Comparison of ENCODE assay signal across 8 cellular contexts in genomic region chr18:48924621-48925601, GRCh38. TPM values are rescaled to one million over a fixed set of nuclear protein-coding genes. Genes with fewer than 3 reads are reported as not detected.
DNase-seq lines count a peak whose midpoint lies in the region; ATAC-seq, FAIRE-seq and TF ChIP-seq lines count a peak whose summit lies in the region.

No MANE protein-coding gene starts in this region.

- H3K23me2 ChIP-seq in H9 (ENCODE audit: insufficient read length, low read depth, low read length, poor library complexity, severe bottlenecking) = no peaks in the 10 kb centered on the region

- H3K27me3 ChIP-seq in H9 (ENCODE audit: insufficient read depth, low read length) = no peaks in the 10 kb centered on the region
- no peaks in the 10 kb centered on the region for H3K27me3 ChIP-seq in hepatocyte

- H2BK5ac ChIP-seq in H9 (ENCODE audit: insufficient read length, low read length) = no peak overlapping the region

- no peak for DNase-seq in H9
- DNase-seq in hepatocyte (ENCODE audit: low spot score) = no peak
- DNase-seq in stimulated activated naive B cell treated with anti-CD40 and anti-IgM and Interleukin-4, amounts not matched to agents 10 μg/mL and 1 μg/mL and 100 μg/mL, for 72 hours = no peak
- DNase-seq in D721Med (ENCODE audit: insufficient read length, low spot score) = no peak
- no peak for DNase-seq in ecto neural progenitor cell (ENCODE audit: low spot score)

- H2AFZ ChIP-seq in H9 (ENCODE audit: low read length) (no peak overlapping the region), hepatocyte (no peak overlapping the region)

- H3K36me3 Mint-ChIP-seq in H9 (ENCODE audit: insufficient read depth in 1 of 3, low read depth in 3 of 3) = peaks cover 12 to 48% (median 34%) of the 10 kb centered on the region in 3 experiments
- peaks cover 59% of the 10 kb centered on the region for H3K36me3 Mint-ChIP-seq in activated T-helper 17 cell treated with anti-CD3 and anti-CD28 coated beads, Interleukin-2, amount 50 U/mL, for 72 hours (ENCODE audit: low read depth)
- H3K36me3 Mint-ChIP-seq in stimulated activated naive B cell treated with anti-CD40 and anti-IgM and Interleukin-4, amounts not matched to agents 10 μg/mL and 1 μg/mL and 100 μg/mL, for 72 hours = peaks cover 39 to 60% of the 10 kb centered on the region in 2 donors

- no peak overlapping the region for H3K23ac ChIP-seq in H9 (ENCODE audit: insufficient read length, low read depth, low read length)

- no peaks in the 10 kb centered on the region for H3K79me1 ChIP-seq in H9 (ENCODE audit: insufficient read depth, low read depth, low read length, poor library complexity, severe bottlenecking)

- H2BK120ac ChIP-seq in H9 (ENCODE audit: low read depth, low read length, poor library complexity, severe bottlenecking) = no peak overlapping the region

- no peak overlapping the region for H3K4ac ChIP-seq in H9 (ENCODE audit: low read depth, low read length)

- H2AK5ac ChIP-seq in H9 (ENCODE audit: insufficient read length, low read length) = no peak overlapping the region

- no peak overlapping the region for H3K56ac ChIP-seq in H9 (ENCODE audit: insufficient read length, low read depth, low read length)

- peak overlapping the region in 2 of 3 experiments; percentile 79 to 91; a peak in 4 of 7 replicates for H3K27ac Mint-ChIP-seq in H9
- H3K27ac Mint-ChIP-seq in activated T-helper 17 cell treated with anti-CD3 and anti-CD28 coated beads, Interleukin-2, amount 50 U/mL, for 72 hours = peak overlapping the region; percentile 88
- peak overlapping the region; percentile 92 for H3K27ac Mint-ChIP-seq in stimulated activated naive B cell treated with anti-CD40 and anti-IgM and Interleukin-4, amounts not matched to agents 10 μg/mL and 1 μg/mL and 100 μg/mL, for 72 hours

- H2BK20ac ChIP-seq in H9 (ENCODE audit: low read depth, low read length, poor library complexity, severe bottlenecking) = no peak overlapping the region

- H3K27me3 Mint-ChIP-seq in H9 (ENCODE audit: low read depth) = no peaks in the 10 kb centered on the region
- no peaks in the 10 kb centered on the region for H3K27me3 Mint-ChIP-seq in activated T-helper 17 cell treated with anti-CD3 and anti-CD28 coated beads, Interleukin-2, amount 50 U/mL, for 72 hours
- no peaks in the 10 kb centered on the region for H3K27me3 Mint-ChIP-seq in stimulated activated naive B cell treated with anti-CD40 and anti-IgM and Interleukin-4, amounts not matched to agents 10 μg/mL and 1 μg/mL and 100 μg/mL, for 72 hours

- H3K9ac ChIP-seq in H9 (ENCODE audit: extremely low read depth, insufficient read length, low read length) = no peak overlapping the region

- no peak overlapping the region for H3T11ph ChIP-seq in H9 (ENCODE audit: low read length)

- H4K8ac ChIP-seq in H9 (replicated peaks; ENCODE audit: insufficient read length, low read depth, low read length) = no peak overlapping the region

- H4K20me1 ChIP-seq in H9 (ENCODE audit: control insufficient read depth, insufficient read depth, insufficient read length) = no peaks in the 10 kb centered on the region
- peaks cover 84% of the 10 kb centered on the region for H4K20me1 ChIP-seq in hepatocyte (ENCODE audit: insufficient read depth, poor library complexity, severe bottlenecking)

- H3K79me2 ChIP-seq in H9 (ENCODE audit: insufficient read depth, low read length) (peaks cover 43% of the 10 kb centered on the region; the same call in 1 of the 2 replicates), hepatocyte (peaks cover 94% of the 10 kb centered on the region)

- H3K14ac ChIP-seq in H9 (ENCODE audit: insufficient read depth, low read length) = no peak overlapping the region; the same call in 1 of the 2 replicates

- no peak overlapping the region for H4K91ac ChIP-seq in H9 (ENCODE audit: insufficient read length, low read depth, low read length)

- no peak for TF ChIP-seq CTCF in H9 (conservative IDR thresholded peaks at IDR 0.05)
- TF ChIP-seq CTCF in hepatocyte (IDR thresholded peaks at IDR 0.05; ENCODE audit: poor library complexity) = no peak
- TF ChIP-seq CTCF in D721Med (IDR thresholded peaks at IDR 0.05; ENCODE audit: insufficient read depth, missing control alignments) = no peak

- no peak overlapping the region for H3K18ac ChIP-seq in H9 (ENCODE audit: insufficient read length, low read depth, low read length)

- no peak for FAIRE-seq in D721Med (lab: Jason Lieb, UNC)

- H3K9me3 ChIP-seq in H9 (ENCODE audit: control insufficient read depth, low read depth, low read length) (no peaks in the 10 kb centered on the region), hepatocyte (ENCODE audit: low read depth) (no peaks in the 10 kb centered on the region)

- H2BK15ac ChIP-seq in H9 (ENCODE audit: low read depth, low read length) = no peak overlapping the region

- H4K5ac ChIP-seq in H9 (ENCODE audit: insufficient read length, low read depth, low read length) = no peak overlapping the region

- peaks cover 16% of the 10 kb centered on the region for H3K4me1 ChIP-seq in H9 (ENCODE audit: insufficient read depth, low read length)
- H3K4me1 ChIP-seq in hepatocyte (ENCODE audit: insufficient read depth) = peaks cover 75% of the 10 kb centered on the region

- peak; percentile 41 for ATAC-seq in activated T-helper 17 cell treated with anti-CD3 and anti-CD28 coated beads, Interleukin-2, amount 50 U/mL, for 72 hours (replicated peaks)
- ATAC-seq in stimulated activated naive B cell treated with anti-CD40 and anti-IgM and Interleukin-4, amounts not matched to agents 10 μg/mL and 1 μg/mL and 100 μg/mL, for 72 hours (replicated peaks) = no peak
- ATAC-seq in GM19324 (IDR thresholded peaks at IDR 0.05; ENCODE audit: low FRiP score, unreplicated experiment) (no peak), esophagus mucosa (no peak)

- H3K4me2 ChIP-seq in H9 (ENCODE audit: insufficient read depth, insufficient read length, low read length) = no peak overlapping the region
- H3K4me2 ChIP-seq in hepatocyte = peak overlapping the region; percentile 70

- no peak overlapping the region for H2BK12ac ChIP-seq in H9 (ENCODE audit: insufficient read length, low read depth, low read length)

- H3K27ac ChIP-seq in H9 (ENCODE audit: insufficient read length, low read depth, low read length) (no peak overlapping the region), hepatocyte (peak overlapping the region; percentile 94)

- no peaks in the 10 kb centered on the region for H3K36me3 ChIP-seq in hepatocyte (replicated peaks; ENCODE audit: insufficient read depth, low read depth)

- no peak overlapping the region for H3K4me3 ChIP-seq in hepatocyte

- no CpG with 5 or more reads among the region's 18 CpGs for WGBS in H9 (ENCODE audit: extremely low coverage, insufficient read length, low lambda C conversion rate)
- 44% methylated on average over 18 of the region's 18 CpGs for WGBS in hepatocyte (ENCODE audit: low lambda C conversion rate, missing lambda C conversion rate)

- H3K4me3 Mint-ChIP-seq in H9 = no peak overlapping the region
- H3K4me3 Mint-ChIP-seq in activated T-helper 17 cell treated with anti-CD3 and anti-CD28 coated beads, Interleukin-2, amount 50 U/mL, for 72 hours = peak overlapping the region; percentile 90
- peak overlapping the region; percentile 31 to 75 for H3K4me3 Mint-ChIP-seq in stimulated activated naive B cell treated with anti-CD40 and anti-IgM and Interleukin-4, amounts not matched to agents 10 μg/mL and 1 μg/mL and 100 μg/mL, for 72 hours

- peaks cover 66 to 76% of the 10 kb centered on the region in 2 experiments for H3K4me1 Mint-ChIP-seq in H9
- peaks cover 64% of the 10 kb centered on the region for H3K4me1 Mint-ChIP-seq in activated T-helper 17 cell treated with anti-CD3 and anti-CD28 coated beads, Interleukin-2, amount 50 U/mL, for 72 hours
- H3K4me1 Mint-ChIP-seq in stimulated activated naive B cell treated with anti-CD40 and anti-IgM and Interleukin-4, amounts not matched to agents 10 μg/mL and 1 μg/mL and 100 μg/mL, for 72 hours = peaks cover 63 to 83% of the 10 kb centered on the region in 2 donors

- H3K9me2 ChIP-seq in hepatocyte (replicated peaks; ENCODE audit: insufficient read depth) = no peaks in the 10 kb centered on the region

- no peaks in the 10 kb centered on the region for H3K9me3 Mint-ChIP-seq in H9
- no peaks in the 10 kb centered on the region for H3K9me3 Mint-ChIP-seq in activated T-helper 17 cell treated with anti-CD3 and anti-CD28 coated beads, Interleukin-2, amount 50 U/mL, for 72 hours
- H3K9me3 Mint-ChIP-seq in stimulated activated naive B cell treated with anti-CD40 and anti-IgM and Interleukin-4, amounts not matched to agents 10 μg/mL and 1 μg/mL and 100 μg/mL, for 72 hours = no peaks in the 10 kb centered on the region

RNA-seq across cellular contexts. Expression of gene SMAD7, which starts 25.9 kb away (rescaled TPM):
- total RNA-seq in H9 (2021) (27.7 and 29.4 TPM in 2 replicates), hepatocyte (66.2 and 71.1 TPM in 2 replicates), esophagus mucosa (3.7 TPM)
- 10 to 100 TPM; 23.4 to 40.7 TPM for total RNA-seq in activated T-helper 17 cell treated with anti-CD3 and anti-CD28 coated beads, Interleukin-2, amount 50 U/mL, for 72 hours
- 61.5 and 65.4 TPM in 2 replicates for polyA plus RNA-seq in hepatocyte

Comparison
In these comparisons a context has a peak if more than half of its experiments do, and no peak if none do; other contexts are left out.
1. H3K4me3 Mint-ChIP-seq: peak in activated T-helper 17 cell treated with anti-CD3 and anti-CD28 coated beads, Interleukin-2, amount 50 U/mL, for 72 hours (single experiment) and stimulated activated naive B cell treated with anti-CD40 and anti-IgM and Interleukin-4, amounts not matched to agents 10 μg/mL and 1 μg/mL and 100 μg/mL, for 72 hours (2 of 2); none in H9 (0 of 2).
2. Peak in every context shown above with its lines, with median percentiles within 50 percentile points of each other: H3K27ac Mint-ChIP-seq.